1 cellular context compared by ENCODE assay signal in genomic region chr10:6212266-6212640, GRCh38.
TF ChIP-seq lines count a peak whose summit lies in the region.

No MANE protein-coding gene starts in this region.

TF ChIP-seq in H1, 55 proteins besides CTCF, POLR2A, EP300 and RAD21:
- TF ChIP-seq BCL11A (IDR thresholded peaks at IDR 0.05; ENCODE audit: low read depth in 2 of 2, low read length in 2 of 2) = no peak
- TF ChIP-seq MAFK (IDR thresholded peaks at IDR 0.05; ENCODE audit: low read depth, low read length) = no peak
- TF ChIP-seq HDAC6 (IDR thresholded peaks at IDR 0.05; ENCODE audit: low read depth, low read length) = no peak
- no peak for TF ChIP-seq SUZ12 (IDR thresholded peaks at IDR 0.05; ENCODE audit: low read length)
- TF ChIP-seq FOSL1 (IDR thresholded peaks at IDR 0.05; ENCODE audit: insufficient read depth, low read depth, low read length) = no peak
- TF ChIP-seq BACH1 (IDR thresholded peaks at IDR 0.05; ENCODE audit: low read length) = no peak
- TF ChIP-seq POU5F1 (IDR thresholded peaks at IDR 0.05; ENCODE audit: low read depth, low read length) = no peak
- TF ChIP-seq ATF2 (IDR thresholded peaks at IDR 0.05; ENCODE audit: low read length) = no peak
- TF ChIP-seq SIRT6 (IDR thresholded peaks at IDR 0.05; ENCODE audit: low read length) = no peak
- no peak for TF ChIP-seq SIN3A (conservative IDR thresholded peaks at IDR 0.05 in 1 of 2, IDR thresholded peaks at IDR 0.05 in 1 of 2; ENCODE audit: low read depth in 1 of 2, low read length in 2 of 2)
- no peak for TF ChIP-seq CHD2 (IDR thresholded peaks at IDR 0.05; ENCODE audit: low read length)
- no peak for TF ChIP-seq RBBP5 (IDR thresholded peaks at IDR 0.05; ENCODE audit: borderline replicate concordance, low read depth, low read length)
- TF ChIP-seq PHF8 (conservative IDR thresholded peaks at IDR 0.05; ENCODE audit: low read depth, low read length) = no peak
- no peak for TF ChIP-seq EGR1 (IDR thresholded peaks at IDR 0.05; ENCODE audit: borderline replicate concordance, low read depth, low read length)
- no peak for TF ChIP-seq NRF1 (IDR thresholded peaks at IDR 0.05; ENCODE audit: low read depth, low read length)
- no peak for TF ChIP-seq KDM4A (IDR thresholded peaks at IDR 0.05; ENCODE audit: low read depth, low read length, severe bottlenecking)
- no peak for TF ChIP-seq USF2 (IDR thresholded peaks at IDR 0.05; ENCODE audit: low read length)
- no peak for TF ChIP-seq JUND (IDR thresholded peaks at IDR 0.05; ENCODE audit: low read length)
